Comparison of ENCODE assay signal across 8 cellular contexts in the genomic region with DNA sequence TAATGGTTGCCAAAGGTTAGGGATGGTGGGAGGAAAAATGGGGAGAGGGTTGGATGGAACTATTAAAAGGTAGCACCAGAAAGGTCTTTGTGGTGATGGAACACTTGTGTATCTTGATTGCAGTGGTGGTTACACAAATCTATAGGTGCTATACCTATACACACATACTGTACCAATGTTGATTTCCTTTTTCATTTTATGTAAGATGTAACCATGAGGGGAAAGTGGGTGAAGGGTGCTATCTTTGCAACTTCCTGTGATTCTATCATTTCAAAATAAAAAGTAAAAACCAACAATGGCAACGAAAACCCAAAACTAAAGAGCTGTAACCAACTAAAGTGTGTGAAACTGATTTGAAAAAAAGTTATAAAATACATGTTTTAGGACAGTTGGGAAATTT. TPM values are rescaled to one million over a fixed set of nuclear protein-coding genes. Genes with fewer than 3 reads are reported as not detected.
DNase-seq lines count a peak whose midpoint lies in the region; ATAC-seq, FAIRE-seq and TF ChIP-seq lines count a peak whose summit lies in the region.
"Had no signal": no experiment of that assay in that cellular context is flagged by ENCODE, and none has a peak within 500 bp of the region (broad histone marks: within the 10 kb centered on the region; RNA-seq: fewer than 3 reads in every experiment).

No MANE protein-coding gene starts in this region.

- H3K9me3 Mint-ChIP-seq in astrocyte (ENCODE audit: unreplicated experiment) (peaks cover 10% of the 10 kb centered on the region), nephron progenitor cell (peaks cover 47% of the 10 kb centered on the region)

- peak overlapping the region; percentile 89; the same call in 1 of the 2 replicates for H3K4me3 ChIP-seq in GM12864 (ENCODE audit: low read depth, low read length)
- H3K4me3 ChIP-seq in astrocyte (ENCODE audit: insufficient read depth, low read depth, low read length), result no peak overlapping the region

- H3K27me3 Mint-ChIP-seq in astrocyte (ENCODE audit: low read depth, unreplicated experiment), result no peaks in the 10 kb centered on the region
- H3K27me3 Mint-ChIP-seq in nephron progenitor cell (ENCODE audit: low read depth, poor library complexity), result no peaks in the 10 kb centered on the region

- peak overlapping the region; percentile 62 for H2AFZ ChIP-seq in astrocyte (ENCODE audit: low read depth, low read length)

- no peak for ATAC-seq in GM18868 (IDR thresholded peaks at IDR 0.05; ENCODE audit: unreplicated experiment)

- H3K4me1 Mint-ChIP-seq in astrocyte (ENCODE audit: low read depth, unreplicated experiment) (peaks cover 9% of the 10 kb centered on the region), nephron progenitor cell (peaks cover 19% of the 10 kb centered on the region)

- TF ChIP-seq CTCF in GM12864 (IDR thresholded peaks at IDR 0.05; ENCODE audit: low read depth, low read length, missing control alignments) (no peak), astrocyte (IDR thresholded peaks at IDR 0.05; ENCODE audit: insufficient read depth, low read depth, low read length) (no peak), nephron progenitor cell (IDR thresholded peaks at IDR 0.05) (no peak)

- H3K27ac ChIP-seq in astrocyte (ENCODE audit: low read depth, low read length), result no peak overlapping the region

- peaks cover 33% of the 10 kb centered on the region for H3K36me3 Mint-ChIP-seq in astrocyte (ENCODE audit: low read depth, unreplicated experiment)
- peaks cover 83% of the 10 kb centered on the region for H3K36me3 Mint-ChIP-seq in nephron progenitor cell (ENCODE audit: low read depth)

- H3K27me3 ChIP-seq in astrocyte (ENCODE audit: insufficient read depth, low read length), result no peaks in the 10 kb centered on the region
- H3K27me3 ChIP-seq: spleen had no signal

- H3K79me2 ChIP-seq in astrocyte (ENCODE audit: insufficient read depth, low read length), result peaks cover 28% of the 10 kb centered on the region

- peaks cover 30% of the 10 kb centered on the region for H3K36me3 ChIP-seq in astrocyte (ENCODE audit: insufficient read depth, low read length)

- peaks cover 18% of the 10 kb centered on the region for H3K9me3 ChIP-seq in astrocyte (ENCODE audit: insufficient read depth, low read depth, low read length)

- no peaks in the 10 kb centered on the region for H3K4me1 ChIP-seq in astrocyte (ENCODE audit: insufficient read depth, low read length)

- H3K4me2 ChIP-seq in astrocyte (ENCODE audit: low read length), result peak overlapping the region; percentile 88

- FAIRE-seq in astrocyte (lab: Jason Lieb, UNC), result no peak

- no peak overlapping the region for H3K27ac Mint-ChIP-seq in astrocyte (ENCODE audit: unreplicated experiment)
- no peak overlapping the region for H3K27ac Mint-ChIP-seq in nephron progenitor cell

- peak overlapping the region; percentile 91 for H3K4me3 Mint-ChIP-seq in astrocyte (ENCODE audit: unreplicated experiment)
- peak overlapping the region; percentile 91 for H3K4me3 Mint-ChIP-seq in nephron progenitor cell

- no peak overlapping the region for H3K9ac ChIP-seq in astrocyte (ENCODE audit: low read length)

- DNase-seq in GM12864 (ENCODE audit: low read depth) (no peak), NAMALWA (ENCODE audit: low spot score) (peak; percentile 4), astrocyte (ENCODE audit: low read depth) (no peak), nephron progenitor cell (no peak), dermis blood vessel endothelial cell (no peak), OCI-M1 (lab: John Stamatoyannopoulos, UW) (no peak)

- H4K20me1 ChIP-seq in astrocyte (ENCODE audit: insufficient read depth, low read length), result no peaks in the 10 kb centered on the region

RNA-seq across cellular contexts. Expression of gene ZNF35, which starts 0.8 kb away (rescaled TPM):
- total RNA-seq in astrocyte (14.5 and 16.8 TPM in 2 replicates), dermis blood vessel endothelial cell (18.5 and 23.1 TPM in 2 replicates)

RNA-seq across cellular contexts. Expression of gene ZNF197, which starts 22.9 kb away (rescaled TPM):
- total RNA-seq in astrocyte, result 20.4 and 23.6 TPM in 2 replicates
- total RNA-seq in dermis blood vessel endothelial cell, result 11.0 and 11.4 TPM in 2 replicates
